In genomic region chr1:241219449-241219848, GRCh38 we compare ENCODE assay signal across 20 cellular contexts.
A peak's percentile ranks its signal among the peaks of the same experiment; 100 is the strongest.
DNase-seq lines count a peak whose midpoint lies in the region; ATAC-seq and TF ChIP-seq lines count a peak whose summit lies in the region.
"Had no signal": no experiment of that assay in that cellular context is flagged by ENCODE, and none has a peak within 500 bp of the region (broad histone marks: within the 10 kb centered on the region; RNA-seq: fewer than 3 reads in every experiment).

No MANE protein-coding gene starts in this region.

- POLR2A ChIA-PET in WTC11 (lab: Charles Lee): no interaction called here

- H3K9me3 Mint-ChIP-seq in WTC11: peaks cover 34% of the 10 kb centered on the region

- H2AK5ac ChIP-seq in trophoblast cell (ENCODE audit: low read length): no peak overlapping the region

- no peak overlapping the region for H3K4ac ChIP-seq in trophoblast cell (ENCODE audit: low read depth, low read length)

- H4K12ac ChIP-seq in trophoblast cell (ENCODE audit: low read depth, low read length): no peak overlapping the region

- H3K4me1 ChIP-seq in trophoblast cell (ENCODE audit: control insufficient read depth in 1 of 2, insufficient read depth in 2 of 2, low read length in 2 of 2): peaks cover 3 to 4% of the 10 kb centered on the region in 2 experiments

- peak overlapping the region; percentile 14 for H3K4me2 ChIP-seq in trophoblast cell (ENCODE audit: low read length)

- H3K9ac ChIP-seq in trophoblast cell (ENCODE audit: low read length): no peak overlapping the region
- H3K9ac ChIP-seq: GM23248 had no signal

- H3K27ac ChIP-seq in trophoblast cell (ENCODE audit: low read depth, low read length): peak overlapping the region; percentile 40
- H3K27ac ChIP-seq: 22Rv1, GM23248 had no signal

- DNase-seq in DMS53 (lab: John Stamatoyannopoulos, UW): peak; percentile 42
- DNase-seq in DMS53 treated with DMSO at 0.1 percent for 48 hours (lab: John Stamatoyannopoulos, UW; ENCODE audit: unreplicated experiment): no peak
- peak; percentile 65 for DNase-seq in HT-29 (ENCODE audit: low spot score)
- DNase-seq in WTC11 (ENCODE audit: low spot score): no peak
- DNase-seq in trophoblast cell: peak in 1 of 2 donors; percentile 55
- no peak for DNase-seq in cerebellar nuclear complex (lab: John Stamatoyannopoulos, UW)
- DNase-seq in NCI-H2029 (lab: John Stamatoyannopoulos, UW): no peak
- no peak for DNase-seq in HPDE6-E6E7 (ENCODE audit: extremely low spot score)
- DNase-seq: AML-193; DMS153; GM23248; NCI-H1105 treated with DMSO at 0.1 percent for 48 hours; NCI-H187; NCI-H446; NCI-H526 treated with DMSO at 0.1 percent for 48 hours; NK-92 treated with Interleukin-12 subunit alpha and Interleukin-12 subunit beta, amount 100 ng/mL, for 24 hours; T-helper 1 cell had no signal

- no peaks in the 10 kb centered on the region for H3K36me3 ChIP-seq in trophoblast cell (ENCODE audit: control insufficient read depth in 1 of 2, insufficient read depth in 2 of 2, low read length in 2 of 2)

- H3K4me3 Mint-ChIP-seq in WTC11: no peak overlapping the region

- peaks cover 10% of the 10 kb centered on the region; the same call in 1 of the 2 replicates for H3K36me3 Mint-ChIP-seq in WTC11

- H2BK12ac ChIP-seq in trophoblast cell (ENCODE audit: low read length): peak overlapping the region; percentile 68

- no peak overlapping the region for H4K91ac ChIP-seq in trophoblast cell (ENCODE audit: low read depth, low read length)

- H3K23ac ChIP-seq in trophoblast cell (ENCODE audit: low read length): no peak overlapping the region

- H2BK120ac ChIP-seq in trophoblast cell (ENCODE audit: insufficient read depth, low read length, poor library complexity): no peak overlapping the region

- peaks cover 27% of the 10 kb centered on the region for H3K4me1 Mint-ChIP-seq in WTC11

- H3K27me3 ChIP-seq in trophoblast cell (ENCODE audit: insufficient read depth, low read length): no peaks in the 10 kb centered on the region

- no peaks in the 10 kb centered on the region for H3K9me3 ChIP-seq in trophoblast cell (ENCODE audit: insufficient read depth, low read depth, low read length)

- no CpG with 5 or more reads among the region's 2 CpGs for WGBS in trophoblast cell (ENCODE audit: extremely low coverage, insufficient coverage, insufficient read length)

- no peaks in the 10 kb centered on the region for H3K27me3 Mint-ChIP-seq in WTC11 (ENCODE audit: low read depth)

- H3K79me2 ChIP-seq in trophoblast cell (ENCODE audit: control insufficient read depth, insufficient read depth, low read length, poor library complexity): no peaks in the 10 kb centered on the region

- ATAC-seq in WTC11: peak; percentile 60
- ATAC-seq: K562, Right ventricle myocardium inferior had no signal

- peak overlapping the region; percentile 42; the same call in 1 of the 2 replicates for H3K27ac Mint-ChIP-seq in WTC11

- no peak overlapping the region for H4K8ac ChIP-seq in trophoblast cell (ENCODE audit: low read depth, low read length)

- H3K18ac ChIP-seq in trophoblast cell (ENCODE audit: low read length): no peak overlapping the region

- H2AFZ ChIP-seq in trophoblast cell (ENCODE audit: insufficient read depth, low read length, poor library complexity): no peak overlapping the region
- H2AFZ ChIP-seq: GM23248 had no signal

- peaks cover 3% of the 10 kb centered on the region for H3K79me1 ChIP-seq in trophoblast cell (ENCODE audit: low read length)

- no peak for TF ChIP-seq CTCF in WTC11 (IDR thresholded peaks at IDR 0.05)

- H2BK5ac ChIP-seq in trophoblast cell (ENCODE audit: low read depth, low read length, poor library complexity): no peak overlapping the region

- CTCF ChIA-PET in WTC11 (lab: Charles Lee): no interaction called here

- no peak overlapping the region for H3K14ac ChIP-seq in trophoblast cell (ENCODE audit: low read length)

- H3K4me3 ChIP-seq in trophoblast cell (ENCODE audit: low read depth, low read length): no peak overlapping the region
- H3K4me3 ChIP-seq: GM23248, K562 had no signal

TF ChIP-seq in WTC11, 78 proteins besides CTCF, POLR2A, EP300 and RAD21:
- TF ChIP-seq, protein P1, sequence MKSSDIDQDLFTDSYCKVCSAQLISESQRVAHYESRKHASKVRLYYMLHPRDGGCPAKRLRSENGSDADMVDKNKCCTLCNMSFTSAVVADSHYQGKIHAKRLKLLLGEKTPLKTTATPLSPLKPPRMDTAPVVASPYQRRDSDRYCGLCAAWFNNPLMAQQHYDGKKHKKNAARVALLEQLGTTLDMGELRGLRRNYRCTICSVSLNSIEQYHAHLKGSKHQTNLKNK (CRISPR knock-in tag; IDR thresholded peaks at IDR 0.05): no peak

Comparison
In these comparisons a context has a peak if more than half of its experiments do, and no peak if none do; other contexts are left out.
1. DNase-seq: peak in DMS53 (single experiment) and HT-29 (single experiment); none in DMS53 treated with DMSO at 0.1 percent for 48 hours (single experiment), WTC11 (single experiment), cerebellar nuclear complex (0 of 2), NCI-H2029 (single experiment) and HPDE6-E6E7 (single experiment).